ENCODE assay signal across 21 cellular contexts in the genomic region with DNA sequence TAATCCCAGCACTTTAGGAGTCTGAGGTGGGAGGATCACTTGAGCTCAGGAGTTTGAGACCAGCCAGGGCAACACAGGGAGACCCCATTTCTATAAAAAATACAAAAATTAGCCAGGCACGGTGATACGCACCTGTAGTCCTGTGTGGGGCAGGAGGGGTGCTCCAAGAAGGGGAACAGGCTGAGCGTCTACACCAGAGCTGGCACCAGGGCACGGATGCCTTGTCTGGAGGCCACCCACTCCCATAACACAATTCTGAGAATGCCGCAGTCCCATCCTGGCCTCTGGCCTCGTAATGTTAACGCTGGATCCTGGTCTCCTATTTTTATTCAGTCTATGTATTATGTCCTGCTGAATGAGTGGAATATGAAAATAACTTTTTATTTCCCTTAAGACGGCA.
"Had no signal": no experiment of that assay in that cellular context is flagged by ENCODE, and none has a peak within 500 bp of the region (broad histone marks: within the 10 kb centered on the region; RNA-seq: fewer than 3 reads in every experiment).

No MANE protein-coding gene starts in this region.

- H3K36me3 Mint-ChIP-seq: immature natural killer cell; natural killer cell treated with Interleukin-12 subunit alpha and Interleukin-12 subunit beta and Interleukin-15 and Interleukin-18, amount 100 ng/mL, for 72 hours; neural progenitor cell; stimulated activated naive B cell treated with anti-CD40 and anti-IgM and Interleukin-4, amounts not matched to agents 10 μg/mL and 1 μg/mL and 100 μg/mL, for 72 hours had no signal

- H3K4me3 ChIP-seq: left ventricle myocardium inferior, lower lobe of right lung, neural progenitor cell, prostate gland, testis, tibial nerve had no signal

- H2AFZ ChIP-seq: parathyroid adenoma had no signal

- H3K27ac ChIP-seq: foreskin keratinocyte, left ventricle myocardium inferior, lower lobe of right lung, neural progenitor cell, parathyroid adenoma, prostate gland, testis, tibial nerve had no signal

- FAIRE-seq: kidney had no signal

- H3K27ac Mint-ChIP-seq: effector memory CD8-positive, alpha-beta T cell; immature natural killer cell; natural killer cell treated with Interleukin-12 subunit alpha and Interleukin-12 subunit beta and Interleukin-15 and Interleukin-18, amount 100 ng/mL, for 72 hours; neural progenitor cell; stimulated activated naive B cell treated with anti-CD40 and anti-IgM and Interleukin-4, amounts not matched to agents 10 μg/mL and 1 μg/mL and 100 μg/mL, for 72 hours; stimulated activated naive CD8-positive, alpha-beta T cell treated with anti-CD3 and anti-CD28 coated beads, Interleukin-15, amount 100 ng/mL, for 72 hours had no signal

- H3K4me1 Mint-ChIP-seq: immature natural killer cell; stimulated activated naive B cell treated with anti-CD40 and anti-IgM and Interleukin-4, amounts not matched to agents 10 μg/mL and 1 μg/mL and 100 μg/mL, for 72 hours; stimulated activated naive CD8-positive, alpha-beta T cell treated with anti-CD3 and anti-CD28 coated beads, Interleukin-15, amount 100 ng/mL, for 72 hours had no signal

- H3K79me2 ChIP-seq: parathyroid adenoma had no signal

- H3K4me3 Mint-ChIP-seq: effector memory CD8-positive, alpha-beta T cell; immature natural killer cell; natural killer cell treated with Interleukin-12 subunit alpha and Interleukin-12 subunit beta and Interleukin-15 and Interleukin-18, amount 100 ng/mL, for 72 hours; neural progenitor cell; stimulated activated naive B cell treated with anti-CD40 and anti-IgM and Interleukin-4, amounts not matched to agents 10 μg/mL and 1 μg/mL and 100 μg/mL, for 72 hours; stimulated activated naive CD8-positive, alpha-beta T cell treated with anti-CD3 and anti-CD28 coated beads, Interleukin-15, amount 100 ng/mL, for 72 hours had no signal

- H3K9ac ChIP-seq: neural progenitor cell, parathyroid adenoma had no signal

- H3K9me3 Mint-ChIP-seq: effector memory CD8-positive, alpha-beta T cell; immature natural killer cell; natural killer cell treated with Interleukin-12 subunit alpha and Interleukin-12 subunit beta and Interleukin-15 and Interleukin-18, amount 100 ng/mL, for 72 hours; stimulated activated naive CD8-positive, alpha-beta T cell treated with anti-CD3 and anti-CD28 coated beads, Interleukin-15, amount 100 ng/mL, for 72 hours had no signal

- H3K36me3 ChIP-seq: left ventricle myocardium inferior, lower lobe of right lung, neural progenitor cell, prostate gland, tibial nerve had no signal

- H3K9me3 ChIP-seq: left ventricle myocardium inferior, lower lobe of right lung, prostate gland, testis, tibial nerve had no signal

- H3K4me1 ChIP-seq: foreskin keratinocyte, left ventricle myocardium inferior, lower lobe of right lung, neural progenitor cell, parathyroid adenoma, prostate gland, testis, tibial nerve had no signal

- DNase-seq: effector memory CD8-positive, alpha-beta T cell; erythroblast; immature natural killer cell; kidney; left cardiac atrium; left ventricle myocardium inferior; lower lobe of right lung; midbrain; occipital lobe; stimulated activated CD4-positive, alpha-beta T cell treated with anti-CD3 and anti-CD28 coated beads, Interleukin-2, amount 100 ng/mL, for 24 hours; stimulated activated CD4-positive, alpha-beta T cell treated with anti-CD3 and anti-CD28 coated beads, Interleukin-4, amount 100 ng/mL, for 4 hours; stimulated activated naive B cell treated with anti-CD40 and anti-IgM and Interleukin-4, amounts not matched to agents 10 μg/mL and 1 μg/mL and 100 μg/mL, for 72 hours; stimulated activated naive CD8-positive, alpha-beta T cell treated with anti-CD3 and anti-CD28 coated beads, Interleukin-15, amount 100 ng/mL, for 72 hours; testis had no signal

- H3K27me3 Mint-ChIP-seq: stimulated activated naive CD8-positive, alpha-beta T cell treated with anti-CD3 and anti-CD28 coated beads, Interleukin-15, amount 100 ng/mL, for 72 hours had no signal

- ATAC-seq: effector memory CD8-positive, alpha-beta T cell; left cardiac atrium; lower lobe of right lung; sciatic nerve; stimulated activated naive B cell treated with anti-CD40 and anti-IgM and Interleukin-4, amounts not matched to agents 10 μg/mL and 1 μg/mL and 100 μg/mL, for 72 hours; stimulated activated naive CD8-positive, alpha-beta T cell treated with anti-CD3 and anti-CD28 coated beads, Interleukin-15, amount 100 ng/mL, for 72 hours had no signal

- H3K4me2 ChIP-seq: neural progenitor cell had no signal

- H3K27me3 ChIP-seq: neural progenitor cell, testis, tibial nerve had no signal
